ENCODE assay signal across 24 cellular contexts in the genomic region with DNA sequence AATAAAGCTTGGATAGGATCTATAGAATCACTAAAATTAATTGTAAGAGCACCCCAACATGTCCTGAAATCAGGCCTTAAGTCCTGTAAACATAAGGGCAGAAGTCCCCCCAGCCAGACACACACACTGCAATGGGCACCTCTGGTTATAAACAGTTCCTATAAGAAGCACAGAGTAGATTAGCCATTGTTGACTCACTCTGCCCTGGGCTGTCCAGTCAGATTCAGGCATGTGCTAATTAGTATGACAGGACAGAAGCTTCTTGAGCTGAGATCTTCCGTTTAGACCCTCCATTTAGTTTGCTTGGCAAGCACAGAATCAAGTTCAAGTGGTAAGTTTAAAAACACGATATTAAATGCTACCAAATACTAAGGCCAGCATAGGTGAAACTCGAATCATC. TPM values are rescaled to one million over a fixed set of nuclear protein-coding genes. Genes with fewer than 3 reads are reported as not detected.
DNase-seq lines count a peak whose midpoint lies in the region; ATAC-seq and TF ChIP-seq lines count a peak whose summit lies in the region.
"Had no signal": no experiment of that assay in that cellular context is flagged by ENCODE, and none has a peak within 500 bp of the region (broad histone marks: within the 10 kb centered on the region; RNA-seq: fewer than 3 reads in every experiment).

No MANE protein-coding gene starts in this region.

- no peak overlapping the region for H2BK120ac ChIP-seq in mesenchymal stem cell (ENCODE audit: low read depth, low read length)
- H2BK120ac ChIP-seq in H9 (ENCODE audit: low read depth, low read length, poor library complexity, severe bottlenecking) = no peak overlapping the region

- no peaks in the 10 kb centered on the region for H3K4me1 ChIP-seq in mesenchymal stem cell (ENCODE audit: control insufficient read depth, insufficient read depth, low read depth, low read length)
- H3K4me1 ChIP-seq in H9 (ENCODE audit: insufficient read depth, low read length) = no peaks in the 10 kb centered on the region; the same call in 1 of the 2 replicates
- no peaks in the 10 kb centered on the region for H3K4me1 ChIP-seq in tibial artery
- H3K4me1 ChIP-seq: adrenal gland had no signal

- H3K27me3 ChIP-seq in mesenchymal stem cell (ENCODE audit: control insufficient read depth in 1 of 2, insufficient read depth in 1 of 2, low read length in 2 of 2) = no peaks in the 10 kb centered on the region
- H3K27me3 ChIP-seq in H9 (ENCODE audit: insufficient read depth, low read length) = no peaks in the 10 kb centered on the region
- no peaks in the 10 kb centered on the region for H3K27me3 ChIP-seq in tibial artery
- H3K27me3 ChIP-seq: adrenal gland, transverse colon had no signal

- DNase-seq in EL = peak; percentile 86
- DNase-seq in NCI-H226 = peak; percentile 29
- peak; percentile 44 for DNase-seq in dedifferentiated amniotic fluid mesenchymal stem cell (ENCODE audit: extremely low spot score)
- peak; percentile 59 for DNase-seq in mesenchymal stem cell
- DNase-seq in H9 = no peak
- no peak for DNase-seq in tibial artery
- no peak for DNase-seq in NCI-H187 treated with DMSO at 0.1 percent for 48 hours (lab: John Stamatoyannopoulos, UW)
- DNase-seq: activated CD4-positive, alpha-beta T cell treated with anti-CD3 and anti-CD28 coated beads, Interleukin-2, amount 10 ng/mL, durations not matched to agents 7 days and 5 days; activated CD8-positive, alpha-beta memory T cell treated with anti-CD3 and anti-CD28 coated beads, Interleukin-2, amount 50 U/mL, for 4 hours; activated effector memory CD4-positive, alpha-beta T cell treated with anti-CD3 and anti-CD28 coated beads, Interleukin-2, amount 50 U/mL, for 16 hours; adrenal gland; DND-41; NCI-H1417; NCI-H2107; NCI-H524; small intestine; stimulated activated CD4-positive, alpha-beta T cell treated with anti-CD3 and anti-CD28 coated beads, Interleukin-4, amount 100 ng/mL, for 1 hour; T-cell; transverse colon had no signal

- no peak overlapping the region for H3T11ph ChIP-seq in H9 (ENCODE audit: low read length)

- H3K9me3 ChIP-seq in mesenchymal stem cell (ENCODE audit: control insufficient read depth, low read length) (peaks cover 3% of the 10 kb centered on the region), H9 (ENCODE audit: control insufficient read depth, low read depth, low read length) (no peaks in the 10 kb centered on the region), tibial artery (peaks cover 0 to 10% (median 0%) of the 10 kb centered on the region in 3 donors)
- H3K9me3 ChIP-seq: adrenal gland, transverse colon had no signal

- H3K4me3 ChIP-seq in mesenchymal stem cell (ENCODE audit: insufficient read depth in 1 of 2, low read depth in 1 of 2, low read length in 2 of 2) = no peak overlapping the region
- no peak overlapping the region for H3K4me3 ChIP-seq in tibial artery
- H3K4me3 ChIP-seq: adrenal gland, transverse colon had no signal

- H3K23ac ChIP-seq in mesenchymal stem cell (ENCODE audit: low read length in 2 of 2) (no peak overlapping the region), H9 (ENCODE audit: insufficient read length, low read depth, low read length) (no peak overlapping the region)

- no peaks in the 10 kb centered on the region for H4K20me1 ChIP-seq in H9 (ENCODE audit: control insufficient read depth, insufficient read depth, insufficient read length)

- TF ChIP-seq CTCF in H9 (conservative IDR thresholded peaks at IDR 0.05) (no peak), tibial artery (IDR thresholded peaks at IDR 0.05) (no peak)

- no peaks in the 10 kb centered on the region for H3K79me1 ChIP-seq in mesenchymal stem cell (replicated peaks; ENCODE audit: low read length, poor library complexity, severe bottlenecking)
- no peaks in the 10 kb centered on the region for H3K79me1 ChIP-seq in H9 (ENCODE audit: insufficient read depth, low read depth, low read length, poor library complexity, severe bottlenecking)

- H3K9me3 Mint-ChIP-seq in H9 = no peaks in the 10 kb centered on the region
- H3K9me3 Mint-ChIP-seq: activated CD4-positive, alpha-beta T cell treated with anti-CD3 and anti-CD28 coated beads, Interleukin-2, amount 10 ng/mL, durations not matched to agents 7 days and 5 days; nephron; stimulated activated naive CD8-positive, alpha-beta T cell treated with anti-CD3 and anti-CD28 coated beads, Interleukin-15, Interleukin-2, amounts not matched to agents 100 ng/mL and 50 ng/mL, for 24 hours; T-cell had no signal

- no peak overlapping the region for H2AFZ ChIP-seq in mesenchymal stem cell (ENCODE audit: low read depth, low read length)
- H2AFZ ChIP-seq in H9 (ENCODE audit: low read length) = no peak overlapping the region

- no peak overlapping the region for H3K56ac ChIP-seq in H9 (ENCODE audit: insufficient read length, low read depth, low read length)

- H3K27ac Mint-ChIP-seq in H9 = no peak overlapping the region
- H3K27ac Mint-ChIP-seq: activated CD4-positive, alpha-beta T cell treated with anti-CD3 and anti-CD28 coated beads, Interleukin-2, amount 10 ng/mL, durations not matched to agents 7 days and 5 days; nephron; stimulated activated naive CD8-positive, alpha-beta T cell treated with anti-CD3 and anti-CD28 coated beads, Interleukin-15, Interleukin-2, amounts not matched to agents 100 ng/mL and 50 ng/mL, for 24 hours; T-cell had no signal

- H3K27ac ChIP-seq in mesenchymal stem cell (ENCODE audit: low read length, poor library complexity, severe bottlenecking) (no peak overlapping the region), H9 (ENCODE audit: insufficient read length, low read depth, low read length) (no peak overlapping the region), tibial artery (no peak overlapping the region)
- H3K27ac ChIP-seq: adrenal gland, transverse colon had no signal

- H2BK15ac ChIP-seq in mesenchymal stem cell (ENCODE audit: low read depth, poor library complexity, severe bottlenecking) (no peak overlapping the region), H9 (ENCODE audit: low read depth, low read length) (no peak overlapping the region)

- H3K9ac ChIP-seq in mesenchymal stem cell (ENCODE audit: low read length) (no peak overlapping the region), H9 (ENCODE audit: extremely low read depth, insufficient read length, low read length) (no peak overlapping the region)

- H3K23me2 ChIP-seq in H9 (ENCODE audit: insufficient read length, low read depth, low read length, poor library complexity, severe bottlenecking) = no peaks in the 10 kb centered on the region

- H4K5ac ChIP-seq in H9 (ENCODE audit: insufficient read length, low read depth, low read length) = no peak overlapping the region

- no peaks in the 10 kb centered on the region for H3K36me3 ChIP-seq in mesenchymal stem cell (ENCODE audit: control insufficient read depth in 1 of 2, insufficient read depth in 2 of 2, low read depth in 1 of 2, low read length in 2 of 2)
- H3K36me3 ChIP-seq in tibial artery = no peaks in the 10 kb centered on the region
- H3K36me3 ChIP-seq: adrenal gland, transverse colon had no signal

- intact Hi-C loops in tibial artery (cut with DNase I; ENCODE audit: low total_unique reads) = no loop called here

- H4K8ac ChIP-seq in mesenchymal stem cell (ENCODE audit: low read length) (no peak overlapping the region), H9 (replicated peaks; ENCODE audit: insufficient read length, low read depth, low read length) (no peak overlapping the region)

- no peak overlapping the region for H2BK12ac ChIP-seq in mesenchymal stem cell (ENCODE audit: low read length in 2 of 2)
- H2BK12ac ChIP-seq in H9 (ENCODE audit: insufficient read length, low read depth, low read length) = no peak overlapping the region

- H4K91ac ChIP-seq in mesenchymal stem cell (ENCODE audit: low read length) = no peak overlapping the region
- H4K91ac ChIP-seq in H9 (ENCODE audit: insufficient read length, low read depth, low read length) = no peak overlapping the region

- H3K18ac ChIP-seq in mesenchymal stem cell (ENCODE audit: low read depth in 1 of 2, low read length in 2 of 2) (no peak overlapping the region), H9 (ENCODE audit: insufficient read length, low read depth, low read length) (no peak overlapping the region)

- H3K4me1 Mint-ChIP-seq in H9 = 0 out of 4 replicates have a peak, but pooled peaks cover 0 to 3% of the 10 kb centered on the region in 2 experiments
- H3K4me1 Mint-ChIP-seq: activated CD4-positive, alpha-beta T cell treated with anti-CD3 and anti-CD28 coated beads, Interleukin-2, amount 10 ng/mL, durations not matched to agents 7 days and 5 days; nephron; T-cell had no signal

- H2BK20ac ChIP-seq in H9 (ENCODE audit: low read depth, low read length, poor library complexity, severe bottlenecking) = no peak overlapping the region

- H3K79me2 ChIP-seq in H9 (ENCODE audit: insufficient read depth, low read length) = no peaks in the 10 kb centered on the region

- H3K27me3 Mint-ChIP-seq in H9 (ENCODE audit: low read depth) = no peaks in the 10 kb centered on the region; the same call in 1 of the 2 replicates
- H3K27me3 Mint-ChIP-seq: activated CD4-positive, alpha-beta T cell treated with anti-CD3 and anti-CD28 coated beads, Interleukin-2, amount 10 ng/mL, durations not matched to agents 7 days and 5 days; stimulated activated naive CD8-positive, alpha-beta T cell treated with anti-CD3 and anti-CD28 coated beads, Interleukin-15, Interleukin-2, amounts not matched to agents 100 ng/mL and 50 ng/mL, for 24 hours; T-cell had no signal

- no peaks in the 10 kb centered on the region for H3K36me3 Mint-ChIP-seq in H9 (ENCODE audit: insufficient read depth in 1 of 3, low read depth in 3 of 3)
- H3K36me3 Mint-ChIP-seq: T-cell had no signal

- H3K4me2 ChIP-seq in mesenchymal stem cell (ENCODE audit: low read length, poor library complexity, severe bottlenecking) (no peak overlapping the region), H9 (ENCODE audit: insufficient read depth, insufficient read length, low read length) (no peak overlapping the region)

- H3K14ac ChIP-seq in mesenchymal stem cell (ENCODE audit: low read length in 2 of 2) (no peak overlapping the region), H9 (ENCODE audit: insufficient read depth, low read length) (no peak overlapping the region)

- H3K4me3 Mint-ChIP-seq in H9 = no peak overlapping the region
- H3K4me3 Mint-ChIP-seq: activated CD4-positive, alpha-beta T cell treated with anti-CD3 and anti-CD28 coated beads, Interleukin-2, amount 10 ng/mL, durations not matched to agents 7 days and 5 days; nephron; stimulated activated naive CD8-positive, alpha-beta T cell treated with anti-CD3 and anti-CD28 coated beads, Interleukin-15, Interleukin-2, amounts not matched to agents 100 ng/mL and 50 ng/mL, for 24 hours; T-cell had no signal

- H3K4ac ChIP-seq in mesenchymal stem cell (ENCODE audit: low read depth in 1 of 2, low read length in 2 of 2) (no peak overlapping the region), H9 (ENCODE audit: low read depth, low read length) (no peak overlapping the region)

- H2AK5ac ChIP-seq in mesenchymal stem cell (ENCODE audit: low read length, severe bottlenecking) (no peak overlapping the region), H9 (ENCODE audit: insufficient read length, low read length) (no peak overlapping the region)

- H2BK5ac ChIP-seq in mesenchymal stem cell (ENCODE audit: low read depth, low read length, poor library complexity, severe bottlenecking) (no peak overlapping the region), H9 (ENCODE audit: insufficient read length, low read length) (no peak overlapping the region)

- ATAC-seq in GM21717 (IDR thresholded peaks at IDR 0.05; ENCODE audit: unreplicated experiment) = no peak
- ATAC-seq: left lobe of liver, Right ventricle myocardium inferior, T-cell had no signal

- 83% methylated on average over 2 of the region's 3 CpGs for WGBS in mesenchymal stem cell
- WGBS in H9 (ENCODE audit: extremely low coverage, insufficient read length, low lambda C conversion rate) = no CpG with 5 or more reads among the region's 3 CpGs

RNA-seq across cellular contexts. Expression of a gene that starts 11.8 kb away (rescaled TPM):
- 3.0 TPM for polyA plus RNA-seq in mesenchymal stem cell (2013, experiment 1 of 2)
- polyA plus RNA-seq in mesenchymal stem cell (2013, experiment 2 of 2) = 3.4 TPM
- 5.2 and 6.3 TPM in 2 replicates for total RNA-seq in H9 (2021)

Comparison
In these comparisons a context has a peak if more than half of its experiments do, and no peak if none do; other contexts are left out.
1. DNase-seq: peak in EL (single experiment), NCI-H226 (single experiment), dedifferentiated amniotic fluid mesenchymal stem cell (single experiment) and mesenchymal stem cell (single experiment); none in H9 (single experiment), tibial artery (0 of 2) and NCI-H187 treated with DMSO at 0.1 percent for 48 hours (single experiment).